ENCODE assay signal across 18 cellular contexts in genomic region chr20:54025166-54025835, GRCh38. TPM values are rescaled to one million over a fixed set of nuclear protein-coding genes. Genes with fewer than 3 reads are reported as not detected.
DNase-seq lines count a peak whose midpoint lies in the region; ATAC-seq and TF ChIP-seq lines count a peak whose summit lies in the region.
"Had no signal": no experiment of that assay in that cellular context is flagged by ENCODE, and none has a peak within 500 bp of the region (broad histone marks: within the 10 kb centered on the region; RNA-seq: fewer than 3 reads in every experiment).

No MANE protein-coding gene starts in this region.

- peak; percentile 26 for DNase-seq in HK-2 (ENCODE audit: unreplicated experiment)
- DNase-seq in left kidney (ENCODE audit: low read depth, low spot score): peak; percentile 32
- no peak for DNase-seq in WERI-Rb-1
- DNase-seq in cerebellar nuclear complex (lab: John Stamatoyannopoulos, UW): no peak
- DNase-seq in glutamatergic neuron: no peak
- DNase-seq: COR-L47; heart right ventricle; naive thymus-derived CD8-positive, alpha-beta T cell; NCI-H1417 treated with DMSO at 0.1 percent for 48 hours; NCI-H446; stimulated activated CD4-positive, alpha-beta T cell treated with anti-CD3 and anti-CD28 coated beads, Interleukin-1b, Interleukin-23, amount 100 ng/mL, for 48 hours; transverse colon had no signal

- H3K4me3 Mint-ChIP-seq in glutamatergic neuron (ENCODE audit: unreplicated experiment): no peak overlapping the region
- H3K4me3 Mint-ChIP-seq: naive thymus-derived CD8-positive, alpha-beta T cell had no signal

- H3K9me3 Mint-ChIP-seq in glutamatergic neuron (ENCODE audit: unreplicated experiment): peaks cover 3% of the 10 kb centered on the region
- H3K9me3 Mint-ChIP-seq: naive thymus-derived CD8-positive, alpha-beta T cell had no signal

- no peak for TF ChIP-seq CTCF in WERI-Rb-1 (IDR thresholded peaks at IDR 0.05; ENCODE audit: low read depth, low read length)
- TF ChIP-seq CTCF in glutamatergic neuron (IDR thresholded peaks at IDR 0.05; ENCODE audit: partially characterized antibody, unreplicated experiment): no peak

- peak overlapping the region; percentile 34 for H3K27ac ChIP-seq in cingulate gyrus (ENCODE audit: low read depth, low read length)
- no peak overlapping the region for H3K27ac ChIP-seq in WERI-Rb-1
- H3K27ac ChIP-seq: breast epithelium, heart right ventricle, HL-60, KMS-11, transverse colon had no signal

- no peak overlapping the region for H3K4me3 ChIP-seq in WERI-Rb-1 (ENCODE audit: low read depth, low read length)
- H3K4me3 ChIP-seq: breast epithelium, HAP-1, heart right ventricle, transverse colon had no signal

- no peaks in the 10 kb centered on the region for H3K9me3 ChIP-seq in WERI-Rb-1 (ENCODE audit: severe bottlenecking)
- H3K9me3 ChIP-seq: breast epithelium, HAP-1, heart right ventricle, transverse colon had no signal

- no peak for ATAC-seq in HG02840 (IDR thresholded peaks at IDR 0.05; ENCODE audit: low FRiP score, unreplicated experiment)
- ATAC-seq: heart right ventricle; naive thymus-derived CD8-positive, alpha-beta T cell had no signal

- peaks cover 2% of the 10 kb centered on the region for H3K27me3 Mint-ChIP-seq in glutamatergic neuron (ENCODE audit: unreplicated experiment)

- H3K27ac Mint-ChIP-seq in glutamatergic neuron (ENCODE audit: unreplicated experiment): no peak overlapping the region
- H3K27ac Mint-ChIP-seq: naive thymus-derived CD8-positive, alpha-beta T cell had no signal

- H3K4me1 Mint-ChIP-seq in glutamatergic neuron (ENCODE audit: low read depth, unreplicated experiment): peaks cover 42% of the 10 kb centered on the region

- no peaks in the 10 kb centered on the region for H3K36me3 Mint-ChIP-seq in glutamatergic neuron (ENCODE audit: unreplicated experiment)
- H3K36me3 Mint-ChIP-seq: naive thymus-derived CD8-positive, alpha-beta T cell had no signal

- no peaks in the 10 kb centered on the region for H3K36me3 ChIP-seq in WERI-Rb-1
- H3K36me3 ChIP-seq: breast epithelium, HAP-1, heart right ventricle, transverse colon had no signal

- peaks cover 92% of the 10 kb centered on the region for H3K27me3 ChIP-seq in WERI-Rb-1 (ENCODE audit: insufficient read depth, low read depth, severe bottlenecking)
- H3K27me3 ChIP-seq: breast epithelium, transverse colon had no signal

RNA-seq across cellular contexts. Expression of gene BCAS1, which starts 45.1 kb away (rescaled TPM):
- 0.32 TPM for total RNA-seq in glutamatergic neuron (ENCODE audit: unreplicated experiment)
- total RNA-seq: heart right ventricle; naive thymus-derived CD8-positive, alpha-beta T cell had no signal

Comparison
In these comparisons a context has a peak if more than half of its experiments do, and no peak if none do; other contexts are left out.
1. DNase-seq: peak in HK-2 (single experiment) and left kidney (single experiment); none in WERI-Rb-1 (single experiment), cerebellar nuclear complex (0 of 2) and glutamatergic neuron (single experiment).